ENCODE assay signal across 1 cellular context in the genomic region with DNA sequence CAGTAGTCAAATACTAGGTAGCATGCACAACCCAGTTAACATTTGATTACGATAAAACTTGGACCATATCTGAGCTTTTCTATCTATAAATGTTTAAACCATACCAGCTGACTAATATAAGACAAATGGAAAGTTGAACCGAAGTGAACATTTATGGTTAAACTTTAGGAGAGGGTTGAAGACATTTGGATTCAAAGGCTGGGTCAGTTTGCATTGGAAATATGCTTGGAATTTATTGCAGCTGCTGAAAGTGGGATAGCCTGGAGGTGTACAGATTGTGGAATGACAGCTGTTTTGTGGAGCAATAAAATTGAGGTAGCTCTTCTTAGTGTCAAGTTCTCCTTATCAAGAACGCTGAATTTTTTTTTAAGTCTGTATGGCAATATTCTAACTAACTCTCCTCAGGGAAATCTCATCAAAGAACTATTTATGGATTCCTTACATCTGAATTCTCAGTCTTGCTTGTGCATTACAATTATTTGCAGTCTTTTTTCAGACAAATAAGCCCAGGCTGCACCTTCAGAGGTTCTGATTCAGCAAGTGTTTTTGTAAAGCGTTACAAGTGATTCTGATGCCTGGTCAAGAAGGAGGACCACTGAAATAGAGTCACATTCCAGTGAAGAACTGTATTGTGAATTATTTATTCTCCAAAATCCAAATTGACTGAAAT.
TF ChIP-seq lines count a peak whose summit lies in the region.

No MANE protein-coding gene starts in this region.

TF ChIP-seq in SK-N-SH treated with all-trans-retinoic acid at 6 μM for 48 hours, 23 proteins besides CTCF, POLR2A, EP300 and RAD21 (continued from another document):
- TF ChIP-seq, protein P1, sequence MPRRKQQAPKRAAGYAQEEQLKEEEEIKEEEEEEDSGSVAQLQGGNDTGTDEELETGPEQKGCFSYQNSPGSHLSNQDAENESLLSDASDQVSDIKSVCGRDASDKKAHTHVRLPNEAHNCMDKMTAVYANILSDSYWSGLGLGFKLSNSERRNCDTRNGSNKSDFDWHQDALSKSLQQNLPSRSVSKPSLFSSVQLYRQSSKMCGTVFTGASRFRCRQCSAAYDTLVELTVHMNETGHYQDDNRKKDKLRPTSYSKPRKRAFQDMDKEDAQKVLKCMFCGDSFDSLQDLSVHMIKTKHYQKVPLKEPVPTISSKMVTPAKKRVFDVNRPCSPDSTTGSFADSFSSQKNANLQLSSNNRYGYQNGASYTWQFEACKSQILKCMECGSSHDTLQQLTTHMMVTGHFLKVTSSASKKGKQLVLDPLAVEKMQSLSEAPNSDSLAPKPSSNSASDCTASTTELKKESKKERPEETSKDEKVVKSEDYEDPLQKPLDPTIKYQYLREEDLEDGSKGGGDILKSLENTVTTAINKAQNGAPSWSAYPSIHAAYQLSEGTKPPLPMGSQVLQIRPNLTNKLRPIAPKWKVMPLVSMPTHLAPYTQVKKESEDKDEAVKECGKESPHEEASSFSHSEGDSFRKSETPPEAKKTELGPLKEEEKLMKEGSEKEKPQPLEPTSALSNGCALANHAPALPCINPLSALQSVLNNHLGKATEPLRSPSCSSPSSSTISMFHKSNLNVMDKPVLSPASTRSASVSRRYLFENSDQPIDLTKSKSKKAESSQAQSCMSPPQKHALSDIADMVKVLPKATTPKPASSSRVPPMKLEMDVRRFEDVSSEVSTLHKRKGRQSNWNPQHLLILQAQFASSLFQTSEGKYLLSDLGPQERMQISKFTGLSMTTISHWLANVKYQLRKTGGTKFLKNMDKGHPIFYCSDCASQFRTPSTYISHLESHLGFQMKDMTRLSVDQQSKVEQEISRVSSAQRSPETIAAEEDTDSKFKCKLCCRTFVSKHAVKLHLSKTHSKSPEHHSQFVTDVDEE (CRISPR knock-in tag; IDR thresholded peaks at IDR 0.05): no peak
- TF ChIP-seq RARB (CRISPR knock-in tag; IDR thresholded peaks at IDR 0.05) (no peak), ZFP3 (CRISPR knock-in tag; IDR thresholded peaks at IDR 0.05) (no peak), TOX (CRISPR knock-in tag; IDR thresholded peaks at IDR 0.05; ENCODE audit: borderline replicate concordance) (no peak), PPARA (CRISPR knock-in tag; IDR thresholded peaks at IDR 0.05; ENCODE audit: borderline replicate concordance) (no peak), CSDC2 (CRISPR knock-in tag; IDR thresholded peaks at IDR 0.05) (no peak), CSRNP3 (CRISPR knock-in tag; IDR thresholded peaks at IDR 0.05) (no peak), ZNF70 (CRISPR knock-in tag; IDR thresholded peaks at IDR 0.05) (no peak), OSR1 (CRISPR knock-in tag; IDR thresholded peaks at IDR 0.05) (no peak)
- TF ChIP-seq, protein P2, sequence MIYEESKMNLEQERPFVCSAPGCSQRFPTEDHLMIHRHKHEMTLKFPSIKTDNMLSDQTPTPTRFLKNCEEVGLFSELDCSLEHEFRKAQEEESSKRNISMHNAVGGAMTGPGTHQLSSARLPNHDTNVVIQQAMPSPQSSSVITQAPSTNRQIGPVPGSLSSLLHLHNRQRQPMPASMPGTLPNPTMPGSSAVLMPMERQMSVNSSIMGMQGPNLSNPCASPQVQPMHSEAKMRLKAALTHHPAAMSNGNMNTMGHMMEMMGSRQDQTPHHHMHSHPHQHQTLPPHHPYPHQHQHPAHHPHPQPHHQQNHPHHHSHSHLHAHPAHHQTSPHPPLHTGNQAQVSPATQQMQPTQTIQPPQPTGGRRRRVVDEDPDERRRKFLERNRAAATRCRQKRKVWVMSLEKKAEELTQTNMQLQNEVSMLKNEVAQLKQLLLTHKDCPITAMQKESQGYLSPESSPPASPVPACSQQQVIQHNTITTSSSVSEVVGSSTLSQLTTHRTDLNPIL (CRISPR knock-in tag; IDR thresholded peaks at IDR 0.05; ENCODE audit: low read depth): no peak
- TF ChIP-seq, protein P3, sequence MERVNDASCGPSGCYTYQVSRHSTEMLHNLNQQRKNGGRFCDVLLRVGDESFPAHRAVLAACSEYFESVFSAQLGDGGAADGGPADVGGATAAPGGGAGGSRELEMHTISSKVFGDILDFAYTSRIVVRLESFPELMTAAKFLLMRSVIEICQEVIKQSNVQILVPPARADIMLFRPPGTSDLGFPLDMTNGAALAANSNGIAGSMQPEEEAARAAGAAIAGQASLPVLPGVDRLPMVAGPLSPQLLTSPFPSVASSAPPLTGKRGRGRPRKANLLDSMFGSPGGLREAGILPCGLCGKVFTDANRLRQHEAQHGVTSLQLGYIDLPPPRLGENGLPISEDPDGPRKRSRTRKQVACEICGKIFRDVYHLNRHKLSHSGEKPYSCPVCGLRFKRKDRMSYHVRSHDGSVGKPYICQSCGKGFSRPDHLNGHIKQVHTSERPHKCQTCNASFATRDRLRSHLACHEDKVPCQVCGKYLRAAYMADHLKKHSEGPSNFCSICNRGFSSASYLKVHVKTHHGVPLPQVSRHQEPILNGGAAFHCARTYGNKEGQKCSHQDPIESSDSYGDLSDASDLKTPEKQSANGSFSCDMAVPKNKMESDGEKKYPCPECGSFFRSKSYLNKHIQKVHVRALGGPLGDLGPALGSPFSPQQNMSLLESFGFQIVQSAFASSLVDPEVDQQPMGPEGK (CRISPR knock-in tag; IDR thresholded peaks at IDR 0.05; ENCODE audit: borderline replicate concordance): no peak
